10 cellular contexts compared by ENCODE assay signal in genomic region chr11:124900464-124900863, GRCh38. TPM values are rescaled to one million over a fixed set of nuclear protein-coding genes. Genes with fewer than 3 reads are reported as not detected.
DNase-seq lines count a peak whose midpoint lies in the region; ATAC-seq and TF ChIP-seq lines count a peak whose summit lies in the region.
"Had no signal": no experiment of that assay in that cellular context is flagged by ENCODE, and none has a peak within 500 bp of the region (broad histone marks: within the 10 kb centered on the region; RNA-seq: fewer than 3 reads in every experiment).

No MANE protein-coding gene starts in this region.

- intact Hi-C loops in Panc1 (cut with micrococcal nuclease; ENCODE audit: unreplicated experiment), result no loop called here
- intact Hi-C loops in esophagus squamous epithelium (cut with DNase I), result no loop called here
- intact Hi-C loops in naive thymus-derived CD4-positive, alpha-beta T cell (cut with micrococcal nuclease), result no loop called here

- WGBS in esophagus squamous epithelium, 2 donors, result 15 to 17% methylated on average over 3 to 5 of the region's 5 CpGs

- H3K9me3 ChIP-seq in Panc1 (ENCODE audit: control insufficient read depth, insufficient read depth, low read depth, low read length) (no peaks in the 10 kb centered on the region), esophagus squamous epithelium (no peaks in the 10 kb centered on the region)
- H3K9me3 ChIP-seq in naive thymus-derived CD4-positive, alpha-beta T cell (ENCODE audit: control insufficient read depth in 2 of 3, low read length in 3 of 3), result no peaks in the 10 kb centered on the region

- POLR2A ChIA-PET in Panc1 (lab: Charles Lee), result interaction anchor here (0.6 kb wide), 1 partner anchor 25 kb away, joined by 3 read pairs; no protein-coding TSS in a partner anchor
- POLR2A ChIA-PET in naive thymus-derived CD4-positive, alpha-beta T cell (lab: Charles Lee), result no interaction called here

- no peaks in the 10 kb centered on the region for H3K36me3 ChIP-seq in Panc1 (ENCODE audit: control insufficient read depth, insufficient read depth, low read length)
- H3K36me3 ChIP-seq in esophagus squamous epithelium, result no peaks in the 10 kb centered on the region
- H3K36me3 ChIP-seq in naive thymus-derived CD4-positive, alpha-beta T cell (ENCODE audit: control insufficient read depth in 2 of 3, insufficient read depth in 3 of 3, low read length in 3 of 3), result no peaks in the 10 kb centered on the region

- peaks cover 28% of the 10 kb centered on the region for H3K27me3 ChIP-seq in Panc1 (ENCODE audit: control insufficient read depth, insufficient read depth, low read length)
- H3K27me3 ChIP-seq in esophagus squamous epithelium, result peaks cover 0 to 35% (median 0%) of the 10 kb centered on the region in 4 donors
- H3K27me3 ChIP-seq in naive thymus-derived CD4-positive, alpha-beta T cell (ENCODE audit: control insufficient read depth in 2 of 2, insufficient read depth in 2 of 2, low read length in 2 of 2), result peaks cover 0 to 3% of the 10 kb centered on the region in 2 donors

- no peaks in the 10 kb centered on the region for H3K9me3 Mint-ChIP-seq in osteocyte (ENCODE audit: unreplicated experiment)
- H3K9me3 Mint-ChIP-seq in naive thymus-derived CD4-positive, alpha-beta T cell, result no peaks in the 10 kb centered on the region
- H3K9me3 Mint-ChIP-seq: IgD-negative memory B cell, T-cell had no signal

- TF ChIP-seq CTCF in AG10803 (conservative IDR thresholded peaks at IDR 0.05; ENCODE audit: low read length) (no peak), Panc1 (IDR thresholded peaks at IDR 0.05) (no peak), esophagus squamous epithelium (IDR thresholded peaks at IDR 0.05) (no peak), osteocyte (IDR thresholded peaks at IDR 0.05) (no peak), GM13976 (IDR thresholded peaks at IDR 0.05; ENCODE audit: borderline replicate concordance, control extremely low read depth, extremely low read depth, insufficient read depth, missing control alignments) (no peak)

- DNase-seq in AG10803 (ENCODE audit: low read depth) (peak; percentile 90), Panc1 (ENCODE audit: low read depth, low spot score) (no peak), esophagus squamous epithelium (lab: John Stamatoyannopoulos, UW) (no peak), osteocyte (ENCODE audit: extremely low spot score, unreplicated experiment) (peak; percentile 53), activated T-cell treated with anti-CD3 and anti-CD28 coated beads for 4 hours (no peak), GM13976 (ENCODE audit: low spot score) (no peak)
- DNase-seq in naive thymus-derived CD4-positive, alpha-beta T cell, result no peak
- DNase-seq: T-cell had no signal

- H3K4me1 Mint-ChIP-seq in osteocyte (ENCODE audit: unreplicated experiment), result peaks cover 35% of the 10 kb centered on the region
- peaks cover 0 to 10% (median 6%) of the 10 kb centered on the region in 7 donors for H3K4me1 Mint-ChIP-seq in naive thymus-derived CD4-positive, alpha-beta T cell

- no peak for TF ChIP-seq POLR2A in esophagus squamous epithelium (IDR thresholded peaks at IDR 0.05)

- H3K4me1 ChIP-seq in Panc1 (ENCODE audit: control insufficient read depth, insufficient read depth, low read length), result 0 out of 2 replicates have a peak, but pooled peaks cover 3% of the 10 kb centered on the region
- H3K4me1 ChIP-seq in esophagus squamous epithelium, result peaks cover 0 to 32% (median 7%) of the 10 kb centered on the region in 3 donors
- no peaks in the 10 kb centered on the region for H3K4me1 ChIP-seq in naive thymus-derived CD4-positive, alpha-beta T cell (ENCODE audit: control insufficient read depth in 2 of 2, insufficient read depth in 2 of 2, low read length in 2 of 2)

- in situ Hi-C loops in Panc1 (cut with HindIII; ENCODE audit: low pct_unique_long_range_greater_than_20kb, low sequenced_read_pairs) (no loop called here), GM13976 (cut with MboI; ENCODE audit: low sequenced_read_pairs, unreplicated experiment) (no loop called here)

- H3K27ac Mint-ChIP-seq in osteocyte (ENCODE audit: unreplicated experiment), result peak overlapping the region; percentile 32
- no peak overlapping the region for H3K27ac Mint-ChIP-seq in naive thymus-derived CD4-positive, alpha-beta T cell
- H3K27ac Mint-ChIP-seq: IgD-negative memory B cell, T-cell had no signal

- H3K27me3 Mint-ChIP-seq in osteocyte (ENCODE audit: unreplicated experiment), result no peaks in the 10 kb centered on the region
- peaks cover 7 to 38% (median 26%) of the 10 kb centered on the region in 5 donors for H3K27me3 Mint-ChIP-seq in naive thymus-derived CD4-positive, alpha-beta T cell

- no peaks in the 10 kb centered on the region for H3K36me3 Mint-ChIP-seq in osteocyte (ENCODE audit: unreplicated experiment)
- H3K36me3 Mint-ChIP-seq in naive thymus-derived CD4-positive, alpha-beta T cell, result peaks cover 0 to 3% (median 0%) of the 10 kb centered on the region in 5 donors
- H3K36me3 Mint-ChIP-seq: T-cell had no signal

- H3K27ac ChIP-seq in Panc1 (ENCODE audit: low read length), result no peak overlapping the region
- H3K27ac ChIP-seq in esophagus squamous epithelium, result peak overlapping the region in 3 of 4 donors; percentile 40 to 87 (median 77)
- H3K27ac ChIP-seq in naive thymus-derived CD4-positive, alpha-beta T cell (ENCODE audit: low read depth, low read length), result no peak overlapping the region

- H3K4me3 ChIP-seq in AG10803 (ENCODE audit: low read length), result no peak overlapping the region
- H3K4me3 ChIP-seq in Panc1 (ENCODE audit: low read depth in 2 of 2, low read length in 2 of 2), result no peak overlapping the region
- no peak overlapping the region for H3K4me3 ChIP-seq in esophagus squamous epithelium
- no peak overlapping the region for H3K4me3 ChIP-seq in naive thymus-derived CD4-positive, alpha-beta T cell (ENCODE audit: low read length)

- H3K4me3 Mint-ChIP-seq in osteocyte (ENCODE audit: unreplicated experiment), result no peak overlapping the region
- no peak overlapping the region for H3K4me3 Mint-ChIP-seq in naive thymus-derived CD4-positive, alpha-beta T cell
- H3K4me3 Mint-ChIP-seq: IgD-negative memory B cell, T-cell had no signal

- CTCF ChIA-PET in Panc1 (lab: Charles Lee), result no interaction called here
- CTCF ChIA-PET in naive thymus-derived CD4-positive, alpha-beta T cell (lab: Charles Lee), result interaction anchor here (1.0 kb wide), 1 partner anchor 10 kb away, joined by 4 read pairs; no protein-coding TSS in a partner anchor

- no TSS peak for BruUV-seq in Panc1 (replicated peaks; lab: Mats Ljungman, UMichigan)

- peak; percentile 28 for ATAC-seq in Panc1
- no peak for ATAC-seq in naive thymus-derived CD4-positive, alpha-beta T cell
- ATAC-seq in HG03095 (IDR thresholded peaks at IDR 0.05; ENCODE audit: unreplicated experiment), result no peak
- ATAC-seq: T-cell had no signal

RNA-seq across cellular contexts. Expression of gene ROBO4, which starts 2.8 kb away (rescaled TPM):
- total RNA-seq in Panc1 (2021; ENCODE audit: unreplicated experiment) (0.26 TPM), esophagus squamous epithelium (10 to 100 TPM in 2 of 4 donors, 1 to 10 TPM in 2; 4.5 to 11.9 (median 8.6) TPM), osteocyte (0.56 TPM in 1 of 2 replicates, not detected in the other)
- not detected for polyA plus RNA-seq in Panc1 (2012; ENCODE audit: insufficient read length)
- under 1 TPM in 2 of 5 experiments, not detected in 3; 0.19 to 0.29 TPM for total RNA-seq in naive thymus-derived CD4-positive, alpha-beta T cell
- polyA plus RNA-seq in naive thymus-derived CD4-positive, alpha-beta T cell, result under 1 TPM in 1 of 2 donors, not detected in 1; 0.04 TPM
- polyA plus RNA-seq: IgD-negative memory B cell had no signal

RNA-seq across cellular contexts. Expression of gene HEPN1, which starts 18.6 kb away (rescaled TPM):
- total RNA-seq in Panc1 (2021; ENCODE audit: unreplicated experiment) (not detected), esophagus squamous epithelium (not detected), osteocyte (not detected in 2 replicates)
- polyA plus RNA-seq in Panc1 (2012; ENCODE audit: insufficient read length), result not detected
- total RNA-seq in naive thymus-derived CD4-positive, alpha-beta T cell, result not detected
- not detected for polyA plus RNA-seq in naive thymus-derived CD4-positive, alpha-beta T cell
- total RNA-seq: T-cell had no signal
- polyA plus RNA-seq: IgD-negative memory B cell had no signal

RNA-seq across cellular contexts. Expression of gene ROBO3, which starts 35.2 kb away (rescaled TPM):
- total RNA-seq in Panc1 (2021; ENCODE audit: unreplicated experiment) (12.0 TPM), esophagus squamous epithelium (10 to 100 TPM in 1 of 4 donors, 1 to 10 TPM in 3; 1.8 to 12.4 (median 3.8) TPM), osteocyte (14.5 and 15.3 TPM in 2 replicates)
- 15.7 TPM for polyA plus RNA-seq in Panc1 (2012; ENCODE audit: insufficient read length)
- total RNA-seq in naive thymus-derived CD4-positive, alpha-beta T cell, result 10 to 100 TPM in 4 of 5 experiments, 1 to 10 TPM in 1; 8.1 to 51.3 (median 38.0) TPM
- polyA plus RNA-seq in naive thymus-derived CD4-positive, alpha-beta T cell, result 1 to 10 TPM; 3.6 to 8.5 TPM
- polyA plus RNA-seq: IgD-negative memory B cell had no signal

RNA-seq across cellular contexts. Expression of gene HEPACAM, which starts 35.4 kb away (rescaled TPM):
- total RNA-seq in Panc1 (2021; ENCODE audit: unreplicated experiment) (not detected), esophagus squamous epithelium (not detected), osteocyte (not detected in 2 replicates)
- polyA plus RNA-seq in Panc1 (2012; ENCODE audit: insufficient read length), result not detected
- total RNA-seq in naive thymus-derived CD4-positive, alpha-beta T cell, result not detected
- not detected for polyA plus RNA-seq in naive thymus-derived CD4-positive, alpha-beta T cell
- total RNA-seq: T-cell had no signal
- polyA plus RNA-seq: IgD-negative memory B cell had no signal

RNA-seq across cellular contexts. Expression of gene CCDC15, which starts 53.5 kb away (rescaled TPM):
- 2.8 TPM for total RNA-seq in Panc1 (2021; ENCODE audit: unreplicated experiment)
- 0.53 TPM for polyA plus RNA-seq in Panc1 (2012; ENCODE audit: insufficient read length)
- 1 to 10 TPM; 2.0 to 3.2 (median 2.9) TPM for total RNA-seq in esophagus squamous epithelium
- total RNA-seq in osteocyte, result 1.3 and 1.8 TPM in 2 replicates
- total RNA-seq in naive thymus-derived CD4-positive, alpha-beta T cell, result 1 to 10 TPM; 1.6 to 4.7 (median 2.7) TPM
- 1 to 10 TPM; 1.5 to 1.6 TPM for polyA plus RNA-seq in naive thymus-derived CD4-positive, alpha-beta T cell

Comparison
In these comparisons a context has a peak if more than half of its experiments do, and no peak if none do; other contexts are left out.
1. DNase-seq: peak in AG10803 (single experiment) and osteocyte (single experiment); none in Panc1 (single experiment), esophagus squamous epithelium (single experiment), activated T-cell treated with anti-CD3 and anti-CD28 coated beads for 4 hours (single experiment), GM13976 (single experiment) and naive thymus-derived CD4-positive, alpha-beta T cell (0 of 9).
2. H3K27ac ChIP-seq: peak in esophagus squamous epithelium (3 of 4); none in Panc1 (single experiment) and naive thymus-derived CD4-positive, alpha-beta T cell (single experiment).